ENCODE assay signal across 1 cellular context in the genomic region with DNA sequence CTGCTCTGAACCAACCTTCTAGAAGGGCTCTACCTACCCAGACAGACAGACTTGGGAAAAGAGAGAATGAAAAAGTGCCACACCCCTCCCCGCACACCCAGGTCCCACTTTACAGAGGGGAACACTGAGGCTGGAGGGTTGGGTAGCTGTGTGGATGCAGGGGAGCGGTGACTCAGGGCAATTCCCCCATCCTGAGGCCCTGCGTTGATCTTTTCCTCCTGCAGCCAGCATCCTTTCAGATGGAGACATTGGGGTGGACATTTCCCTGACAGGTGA.
TF ChIP-seq lines count a peak whose summit lies in the region.

No MANE protein-coding gene starts in this region.

TF ChIP-seq in HepG2, 621 proteins besides CTCF, POLR2A, EP300 and RAD21:
- TF ChIP-seq ZMYM3 (CRISPR knock-in tag; IDR thresholded peaks at IDR 0.05), result peak; percentile 54; the same call in 1 of the 2 replicates
- TF ChIP-seq TRIM24 (CRISPR knock-in tag; IDR thresholded peaks at IDR 0.05), result no peak
- peak; percentile 85 for TF ChIP-seq ZNF629 (CRISPR knock-in tag; conservative IDR thresholded peaks at IDR 0.05)
- TF ChIP-seq, protein P1, sequence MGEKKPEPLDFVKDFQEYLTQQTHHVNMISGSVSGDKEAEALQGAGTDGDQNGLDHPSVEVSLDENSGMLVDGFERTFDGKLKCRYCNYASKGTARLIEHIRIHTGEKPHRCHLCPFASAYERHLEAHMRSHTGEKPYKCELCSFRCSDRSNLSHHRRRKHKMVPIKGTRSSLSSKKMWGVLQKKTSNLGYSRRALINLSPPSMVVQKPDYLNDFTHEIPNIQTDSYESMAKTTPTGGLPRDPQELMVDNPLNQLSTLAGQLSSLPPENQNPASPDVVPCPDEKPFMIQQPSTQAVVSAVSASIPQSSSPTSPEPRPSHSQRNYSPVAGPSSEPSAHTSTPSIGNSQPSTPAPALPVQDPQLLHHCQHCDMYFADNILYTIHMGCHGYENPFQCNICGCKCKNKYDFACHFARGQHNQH (CRISPR knock-in tag; IDR thresholded peaks at IDR 0.05), result no peak
- TF ChIP-seq ZNF572 (CRISPR knock-in tag; IDR thresholded peaks at IDR 0.05), result 0 out of 2 replicates have a peak, but pooled peaks have one; percentile 52
